In genomic region chr1:233025156-233025555, GRCh38 we compare ENCODE assay signal across 8 cellular contexts.
DNase-seq lines count a peak whose midpoint lies in the region; ATAC-seq and TF ChIP-seq lines count a peak whose summit lies in the region.

No MANE protein-coding gene starts in this region.

- no peak overlapping the region for H3K4me3 ChIP-seq in BJ (ENCODE audit: low read depth, low read length)
- no peak overlapping the region for H3K4me3 ChIP-seq in fibroblast of pulmonary artery (replicated peaks; ENCODE audit: low read depth, low read length)
- no peak overlapping the region for H3K4me3 ChIP-seq in retinal pigment epithelial cell (ENCODE audit: low read length)

- CTCF ChIA-PET in BJ (lab: Yijun Ruan, JAX) (interaction anchor here (0.6 to 1.6 kb wide), 8 partner anchors 10 to 557 kb away, joined by 3 to 6 read pairs (median 4); no protein-coding TSS in a partner anchor), HEK293T (lab: Yijun Ruan, JAX) (interaction anchor here (0.6 kb wide), 1 partner anchor 71 kb away, joined by 3 read pairs; no protein-coding TSS in a partner anchor), RWPE1 (lab: Yijun Ruan, JAX) (interaction anchor here (0.9 to 1.1 kb wide), 2 partner anchors 72 to 1413 kb away, joined by 3 read pairs; no protein-coding TSS in a partner anchor)

- H3K27ac ChIP-seq in RWPE1 = no peak overlapping the region; the same call in 1 of the 2 replicates

- no peak for ATAC-seq in GM21529 (IDR thresholded peaks at IDR 0.05; ENCODE audit: unreplicated experiment)

- POLR2A ChIA-PET in BJ (lab: Charles Lee) = no interaction called here
- POLR2A ChIA-PET in HEK293T (lab: Yijun Ruan, JAX) = no interaction called here
- POLR2A ChIA-PET in RWPE1 (lab: Yijun Ruan, JAX; ENCODE audit: low non-redundant PET) = no interaction called here

- intact Hi-C loops in posterior vena cava (cut with DNase I) = loop anchor here in 1 of 2 donors (10.0 kb wide), 1 partner anchor 390 kb away; the partner anchor contains the start of gene SIPA1L2

- TF ChIP-seq CTCF in BJ (IDR thresholded peaks at IDR 0.05; ENCODE audit: insufficient read depth, low read depth, low read length) (peak; percentile 51), RWPE1 (conservative IDR thresholded peaks at IDR 0.05; ENCODE audit: low read depth) (no peak), fibroblast of pulmonary artery (IDR thresholded peaks at IDR 0.05; ENCODE audit: low read length, missing control alignments) (peak; percentile 47), retinal pigment epithelial cell (conservative IDR thresholded peaks at IDR 0.05; ENCODE audit: low read depth, low read length) (peak; percentile 76)

- 0 out of 2 replicates have a peak, but pooled peaks cover 1% of the 10 kb centered on the region for H3K36me3 ChIP-seq in BJ (ENCODE audit: control insufficient read depth, insufficient read depth, low read length)

- DNase-seq in BJ (ENCODE audit: low read depth) (no peak), HEK293T (ENCODE audit: extremely low spot score) (peak; percentile 55), RWPE1 (ENCODE audit: low spot score) (peak; percentile 13), fibroblast of pulmonary artery (ENCODE audit: low read depth) (peak; percentile 33), retinal pigment epithelial cell (ENCODE audit: low read depth) (no peak), posterior vena cava (ENCODE audit: low spot score) (no peak), GM19238 (ENCODE audit: insufficient read length, low spot score) (no peak)

- H3K27me3 ChIP-seq in BJ (ENCODE audit: control insufficient read depth, insufficient read depth, low read length) = no peaks in the 10 kb centered on the region

TF ChIP-seq in HEK293T, 16 proteins besides CTCF, POLR2A, EP300 and RAD21:
- TF ChIP-seq CTBP1 (IDR thresholded peaks at IDR 0.05; ENCODE audit: borderline replicate concordance) = no peak
- TF ChIP-seq ARNT (IDR thresholded peaks at IDR 0.05) = no peak
- TF ChIP-seq FOXK2 (IDR thresholded peaks at IDR 0.05) = no peak
- TF ChIP-seq TARDBP (IDR thresholded peaks at IDR 0.05) = no peak
- TF ChIP-seq LEF1 (IDR thresholded peaks at IDR 0.05; ENCODE audit: borderline replicate concordance) = no peak
- TF ChIP-seq SUZ12 (IDR thresholded peaks at IDR 0.05) = no peak
- no peak for TF ChIP-seq ZNF384 (IDR thresholded peaks at IDR 0.05)
- no peak for TF ChIP-seq BHLHE40 (IDR thresholded peaks at IDR 0.05; ENCODE audit: borderline replicate concordance)
- no peak for TF ChIP-seq PKNOX1 (IDR thresholded peaks at IDR 0.05)
- TF ChIP-seq L3MBTL2 (conservative IDR thresholded peaks at IDR 0.05) = no peak
- TF ChIP-seq ELF4 (IDR thresholded peaks at IDR 0.05) = no peak
- no peak for TF ChIP-seq SP1 (IDR thresholded peaks at IDR 0.05)
- no peak for TF ChIP-seq FOXA1 (IDR thresholded peaks at IDR 0.05)
- TF ChIP-seq HDGF (IDR thresholded peaks at IDR 0.05; ENCODE audit: borderline replicate concordance) = no peak
- TF ChIP-seq FOXM1 (IDR thresholded peaks at IDR 0.05; ENCODE audit: borderline replicate concordance) = no peak
- TF ChIP-seq NFRKB (IDR thresholded peaks at IDR 0.05) = no peak

Comparison
In these comparisons a context has a peak if more than half of its experiments do, and no peak if none do; other contexts are left out.
1. DNase-seq: peak in HEK293T (single experiment), RWPE1 (single experiment) and fibroblast of pulmonary artery (single experiment); none in BJ (single experiment), retinal pigment epithelial cell (single experiment), posterior vena cava (single experiment) and GM19238 (single experiment).